Comparison of ENCODE assay signal across 7 cellular contexts in the genomic region with DNA sequence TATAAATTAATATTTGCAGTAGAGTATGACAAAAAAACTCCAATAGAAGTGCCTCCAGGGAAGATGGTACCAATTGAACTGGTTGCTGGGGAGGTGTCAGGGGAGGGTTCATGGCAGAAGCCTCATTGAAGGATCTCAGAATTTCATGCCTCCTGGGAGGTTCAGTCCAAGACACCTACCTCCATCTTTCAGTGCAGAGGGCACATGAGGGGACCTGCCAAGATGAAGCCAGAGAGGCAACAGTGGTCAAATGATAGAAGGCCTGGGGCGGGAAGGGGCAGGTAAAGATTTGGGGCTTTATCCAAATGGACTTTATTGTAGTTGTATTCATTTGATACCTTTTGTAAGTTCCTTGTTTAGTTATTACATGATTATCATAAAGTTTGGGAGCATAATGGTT. TPM values are rescaled to one million over a fixed set of nuclear protein-coding genes. Genes with fewer than 3 reads are reported as not detected.
"Had no signal": no experiment of that assay in that cellular context is flagged by ENCODE, and none has a peak within 500 bp of the region (broad histone marks: within the 10 kb centered on the region; RNA-seq: fewer than 3 reads in every experiment).

No MANE protein-coding gene starts in this region.

- DNase-seq: HFFc6 had no signal

- H3K9me3 ChIP-seq: HAP-1 had no signal

- H3K4me3 ChIP-seq: GM23338, HAP-1 had no signal

- H3K27ac Mint-ChIP-seq: GM23338, HFFc6, IgD-negative memory B cell had no signal

- H3K36me3 ChIP-seq: HAP-1 had no signal

- H3K9me3 Mint-ChIP-seq: GM23338, IgD-negative memory B cell had no signal

- H3K36me3 Mint-ChIP-seq: IgD-negative memory B cell had no signal

- H3K27ac ChIP-seq: HL-60 had no signal

- H3K4me1 Mint-ChIP-seq: IgD-negative memory B cell had no signal

- H3K4me3 Mint-ChIP-seq: GM23338, HFFc6, IgD-negative memory B cell had no signal

RNA-seq across cellular contexts. Expression of a gene that starts 25.9 kb away (rescaled TPM):
- total RNA-seq: HepG2, HFFc6, HT1080 had no signal
- polyA plus RNA-seq: HepG2, IgD-negative memory B cell had no signal
